10 cellular contexts compared by ENCODE assay signal in genomic region chr11:118913411-118914125, GRCh38. TPM values are rescaled to one million over a fixed set of nuclear protein-coding genes. Genes with fewer than 3 reads are reported as not detected.
A peak's percentile ranks its signal among the peaks of the same experiment; 100 is the strongest.
DNase-seq lines count a peak whose midpoint lies in the region; ATAC-seq and TF ChIP-seq lines count a peak whose summit lies in the region.
"Had no signal": no experiment of that assay in that cellular context is flagged by ENCODE, and none has a peak within 500 bp of the region (broad histone marks: within the 10 kb centered on the region; RNA-seq: fewer than 3 reads in every experiment).

No MANE protein-coding gene starts in this region.

- peak; percentile 2 to 6 for ATAC-seq in naive thymus-derived CD8-positive, alpha-beta T cell
- no peak for ATAC-seq in GM19467 (IDR thresholded peaks at IDR 0.05; ENCODE audit: unreplicated experiment)

- peak overlapping the region; percentile 79 for H3K4me2 ChIP-seq in OCI-LY3 (ENCODE audit: low read length)

- POLR2A ChIA-PET in naive thymus-derived CD8-positive, alpha-beta T cell (lab: Charles Lee), result interaction anchor here (0.6 to 10.1 kb wide), 21 partner anchors 32 to 689 kb away, joined by 3 to 126 read pairs (median 4); partner anchors contain the start of genes ATP5MG, C2CD2L, CENATAC and JAML

- H3K36me3 ChIP-seq in OCI-LY3 (replicated peaks; ENCODE audit: low read depth, low read length), result no peaks in the 10 kb centered on the region

- H3K9me3 Mint-ChIP-seq in chondrocyte (ENCODE audit: low read depth), result no peaks in the 10 kb centered on the region
- no peaks in the 10 kb centered on the region for H3K9me3 Mint-ChIP-seq in naive thymus-derived CD8-positive, alpha-beta T cell

- TF ChIP-seq CTCF in OCI-LY3 (IDR thresholded peaks at IDR 0.05; ENCODE audit: low read depth, low read length) (no peak), chondrocyte (IDR thresholded peaks at IDR 0.05) (no peak), GM13977 (IDR thresholded peaks at IDR 0.05; ENCODE audit: extremely low read depth, insufficient read depth, missing control alignments) (no peak)

- peak overlapping the region; percentile 40 for H3K4me3 Mint-ChIP-seq in chondrocyte (ENCODE audit: unreplicated experiment)
- H3K4me3 Mint-ChIP-seq in naive thymus-derived CD8-positive, alpha-beta T cell, result peak overlapping the region; percentile 83 to 99 (median 96)

- H3K4me1 Mint-ChIP-seq in chondrocyte (ENCODE audit: low read depth), result peaks cover 91% of the 10 kb centered on the region
- peaks cover 41 to 86% (median 79%) of the 10 kb centered on the region in 4 donors for H3K4me1 Mint-ChIP-seq in naive thymus-derived CD8-positive, alpha-beta T cell

- H3K36me3 Mint-ChIP-seq in chondrocyte (ENCODE audit: low read depth), result no peaks in the 10 kb centered on the region
- peaks cover 0 to 24% (median 17%) of the 10 kb centered on the region in 3 donors for H3K36me3 Mint-ChIP-seq in naive thymus-derived CD8-positive, alpha-beta T cell

- in situ Hi-C loops in GM13977 (cut with MboI; ENCODE audit: low pct_unique_long_range_greater_than_20kb, low sequenced_read_pairs, unreplicated experiment), result no loop called here

- H3K27me3 ChIP-seq in OCI-LY3 (ENCODE audit: low read depth, low read length), result no peaks in the 10 kb centered on the region

- peak overlapping the region; percentile 42; the same call in 1 of the 2 replicates for H3K9ac ChIP-seq in OCI-LY3 (ENCODE audit: low read length)

- H3K79me2 ChIP-seq in OCI-LY3 (ENCODE audit: low read length), result 0 out of 2 replicates have a peak, but pooled peaks cover 3% of the 10 kb centered on the region

- H3K27ac ChIP-seq in OCI-LY3 (ENCODE audit: low read length), result peak overlapping the region; percentile 76

- DNase-seq in C1 segment of cervical spinal cord (lab: John Stamatoyannopoulos, UW) (peak in 8 of 14 donors; percentile 26 to 72 (median 58)), chondrocyte (ENCODE audit: low spot score) (no peak), HUDEP-2 (lab: John Stamatoyannopoulos, UW; ENCODE audit: unreplicated experiment in 76 of 76) (no peak), GM13977 (ENCODE audit: low spot score) (no peak), hepatic stellate cell (ENCODE audit: low spot score) (no peak)
- peak in 8 of 10 donors; percentile 39 to 80 (median 62) for DNase-seq in naive thymus-derived CD8-positive, alpha-beta T cell

- no peaks in the 10 kb centered on the region for H3K9me3 ChIP-seq in OCI-LY3 (ENCODE audit: insufficient read depth, low read length)

- peaks cover 49% of the 10 kb centered on the region for H3K4me1 ChIP-seq in OCI-LY3 (ENCODE audit: low read length)

- peak overlapping the region; percentile 100 for H3K27ac Mint-ChIP-seq in chondrocyte (ENCODE audit: unreplicated experiment)
- peak overlapping the region; percentile 96 to 100 (median 100) for H3K27ac Mint-ChIP-seq in naive thymus-derived CD8-positive, alpha-beta T cell

- no peaks in the 10 kb centered on the region for H4K20me1 ChIP-seq in OCI-LY3 (ENCODE audit: insufficient read depth, low read length)

- peak overlapping the region; percentile 55; the same call in 1 of the 2 replicates for H3K4me3 ChIP-seq in OCI-LY3 (ENCODE audit: low read length)

- H3K27me3 Mint-ChIP-seq in chondrocyte (ENCODE audit: low read depth), result no peaks in the 10 kb centered on the region
- no peaks in the 10 kb centered on the region for H3K27me3 Mint-ChIP-seq in naive thymus-derived CD8-positive, alpha-beta T cell

- no peak overlapping the region for H2AFZ ChIP-seq in OCI-LY3 (ENCODE audit: low read depth, low read length)

RNA-seq across cellular contexts. Expression of gene BCL9L, which starts 12.2 kb away (rescaled TPM):
- 131 to 145 TPM (median 138 TPM) in 3 replicates for total RNA-seq in chondrocyte
- 100 to 1,000 TPM; 283 TPM for total RNA-seq in naive thymus-derived CD8-positive, alpha-beta T cell
- polyA plus RNA-seq in naive thymus-derived CD8-positive, alpha-beta T cell, result 1 to 10 TPM; 3.1 to 8.7 (median 4.3) TPM

RNA-seq across cellular contexts. Expression of gene CXCR5, which starts 29.9 kb away (rescaled TPM):
- 0.07 to 0.27 TPM in 2 of 3 replicates, not detected in the other for total RNA-seq in chondrocyte
- 1 to 10 TPM; 3.2 to 3.5 TPM for total RNA-seq in naive thymus-derived CD8-positive, alpha-beta T cell
- under 1 TPM; 0.17 to 0.63 (median 0.29) TPM for polyA plus RNA-seq in naive thymus-derived CD8-positive, alpha-beta T cell
- total RNA-seq: bronchial epithelial cell had no signal

RNA-seq across cellular contexts. Expression of gene UPK2, which starts 42.5 kb away (rescaled TPM):
- total RNA-seq in chondrocyte, result 0.22 to 0.63 TPM (median 0.38 TPM) in 3 replicates
- under 1 TPM in 1 of 2 experiments, not detected in 1; 0.52 TPM for total RNA-seq in naive thymus-derived CD8-positive, alpha-beta T cell
- under 1 TPM in 1 of 3 donors, not detected in 2; 0.22 TPM for polyA plus RNA-seq in naive thymus-derived CD8-positive, alpha-beta T cell
- total RNA-seq: bronchial epithelial cell, subcutaneous adipose tissue had no signal

RNA-seq across cellular contexts. Expression of gene FOXR1, which starts 58.0 kb away (rescaled TPM):
- not detected in 3 replicates for total RNA-seq in chondrocyte
- not detected for total RNA-seq in naive thymus-derived CD8-positive, alpha-beta T cell
- not detected for polyA plus RNA-seq in naive thymus-derived CD8-positive, alpha-beta T cell
- total RNA-seq: bronchial epithelial cell, subcutaneous adipose tissue had no signal

Comparison
In these comparisons a context has a peak if more than half of its experiments do, and no peak if none do; other contexts are left out.
1. DNase-seq: peak in C1 segment of cervical spinal cord (8 of 14) and naive thymus-derived CD8-positive, alpha-beta T cell (8 of 10); none in chondrocyte (single experiment), HUDEP-2 (0 of 76), GM13977 (single experiment) and hepatic stellate cell (single experiment).